1 cellular context compared by ENCODE assay signal in genomic region chr6:144264270-144265060, GRCh38.
TF ChIP-seq lines count a peak whose summit lies in the region.

No MANE protein-coding gene starts in this region.

TF ChIP-seq in HepG2, 621 proteins besides CTCF, POLR2A, EP300 and RAD21 (continued from another document):
- no peak for TF ChIP-seq ZNF605 (CRISPR knock-in tag; IDR thresholded peaks at IDR 0.05)
- TF ChIP-seq TARDBP (CRISPR knock-in tag; IDR thresholded peaks at IDR 0.05), result peak; percentile 14; the same call in 1 of the 2 replicates
- 0 out of 2 replicates have a peak, but pooled peaks have one; percentile 16 for TF ChIP-seq MIXL1 (CRISPR knock-in tag; IDR thresholded peaks at IDR 0.05)
- peak; percentile 10; the same call in 1 of the 2 replicates for TF ChIP-seq THRA (CRISPR knock-in tag; IDR thresholded peaks at IDR 0.05; ENCODE audit: borderline replicate concordance)
- 0 out of 2 replicates have a peak, but pooled peaks have one; percentile 29 for TF ChIP-seq ATF6 (CRISPR knock-in tag; conservative IDR thresholded peaks at IDR 0.05)
- TF ChIP-seq PATZ1 (CRISPR knock-in tag; IDR thresholded peaks at IDR 0.05), result no peak
- no peak for TF ChIP-seq ZNF3 (CRISPR knock-in tag; IDR thresholded peaks at IDR 0.05)
- TF ChIP-seq KLF6 (CRISPR knock-in tag; IDR thresholded peaks at IDR 0.05), result no peak
- TF ChIP-seq FOXA1 (IDR thresholded peaks at IDR 0.05), result no peak
- peak; percentile 95 for TF ChIP-seq FOXA1 (CRISPR knock-in tag; IDR thresholded peaks at IDR 0.05)
- no peak for TF ChIP-seq ZNF546 (CRISPR knock-in tag; conservative IDR thresholded peaks at IDR 0.05)
- TF ChIP-seq THAP8 (CRISPR knock-in tag; IDR thresholded peaks at IDR 0.05; ENCODE audit: borderline replicate concordance), result no peak
- peak; percentile 31; the same call in 1 of the 2 replicates for TF ChIP-seq ERF (CRISPR knock-in tag; IDR thresholded peaks at IDR 0.05)
- TF ChIP-seq JUN (CRISPR knock-in tag; IDR thresholded peaks at IDR 0.05), result no peak
- TF ChIP-seq NR2F6 (IDR thresholded peaks at IDR 0.05), result no peak
- peak; percentile 38; the same call in 1 of the 2 replicates for TF ChIP-seq NR2F6 (CRISPR knock-in tag; IDR thresholded peaks at IDR 0.05)
- peak; percentile 50; the same call in 1 of the 2 replicates for TF ChIP-seq FOXJ3 (CRISPR knock-in tag; IDR thresholded peaks at IDR 0.05; ENCODE audit: borderline replicate concordance)
- no peak for TF ChIP-seq MXD1 (CRISPR knock-in tag; IDR thresholded peaks at IDR 0.05)
- no peak for TF ChIP-seq ZNF496 (CRISPR knock-in tag; IDR thresholded peaks at IDR 0.05; ENCODE audit: insufficient replicate concordance)
- TF ChIP-seq NCOA2 (CRISPR knock-in tag; IDR thresholded peaks at IDR 0.05), result peak; percentile 24; the same call in 1 of the 2 replicates
- peak; percentile 55; the same call in 1 of the 2 replicates for TF ChIP-seq RXRB (CRISPR knock-in tag; IDR thresholded peaks at IDR 0.05; ENCODE audit: borderline replicate concordance)
- peak; percentile 89 for TF ChIP-seq ZNF644 (CRISPR knock-in tag; IDR thresholded peaks at IDR 0.05; ENCODE audit: low read depth)
- TF ChIP-seq MXD3 (CRISPR knock-in tag; IDR thresholded peaks at IDR 0.05), result no peak
- TF ChIP-seq NRL (CRISPR knock-in tag; IDR thresholded peaks at IDR 0.05; ENCODE audit: borderline replicate concordance), result no peak
- peak; percentile 36; the same call in 1 of the 2 replicates for TF ChIP-seq ARID3A (IDR thresholded peaks at IDR 0.05; ENCODE audit: low read depth, low read length)
- no peak for TF ChIP-seq ZHX1 (CRISPR knock-in tag; IDR thresholded peaks at IDR 0.05; ENCODE audit: low read depth)
- TF ChIP-seq SALL1 (CRISPR knock-in tag; IDR thresholded peaks at IDR 0.05), result peak; percentile 43; the same call in 1 of the 2 replicates
